Comparison of ENCODE assay signal across 22 cellular contexts in the genomic region with DNA sequence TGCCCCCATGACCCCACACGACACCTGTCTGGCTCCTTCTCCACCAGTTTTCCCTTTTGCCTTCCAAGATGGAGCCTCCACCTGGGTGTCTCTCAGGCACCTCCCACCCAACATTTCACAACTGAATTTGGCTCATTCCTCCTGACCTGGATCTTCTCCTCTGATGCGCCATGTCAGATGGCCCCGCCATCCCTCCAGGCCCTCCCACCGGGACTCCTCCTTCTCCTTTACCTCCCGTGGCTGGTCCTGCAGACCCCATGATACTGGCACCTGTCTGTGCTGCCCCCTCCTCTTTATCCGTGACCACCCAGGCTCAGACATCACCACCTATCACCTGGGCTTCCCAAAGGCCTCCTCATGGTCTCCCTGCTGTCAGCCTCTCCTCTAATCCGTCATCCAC. TPM values are rescaled to one million over a fixed set of nuclear protein-coding genes. Genes with fewer than 3 reads are reported as not detected.
"Had no signal": no experiment of that assay in that cellular context is flagged by ENCODE, and none has a peak within 500 bp of the region (broad histone marks: within the 10 kb centered on the region; RNA-seq: fewer than 3 reads in every experiment).

No MANE protein-coding gene starts in this region.

- ATAC-seq: effector memory CD8-positive, alpha-beta T cell; left lobe of liver; naive thymus-derived CD4-positive, alpha-beta T cell; psoas muscle; right cardiac atrium; stimulated activated effector memory CD8-positive, alpha-beta T cell treated with anti-CD3 and anti-CD28 coated beads, Interleukin-12 subunit alpha, Interleukin-12 subunit beta, amount 100 ng/mL, for 72 hours; stimulated activated naive CD8-positive, alpha-beta T cell treated with anti-CD3 and anti-CD28 coated beads, Interleukin-15, Interleukin-2, amounts not matched to agents 100 U/mL and 50 U/mL, for 24 hours had no signal

- H3K27ac Mint-ChIP-seq: effector memory CD8-positive, alpha-beta T cell; naive thymus-derived CD4-positive, alpha-beta T cell; neural progenitor cell; stimulated activated effector memory CD8-positive, alpha-beta T cell treated with anti-CD3 and anti-CD28 coated beads, Interleukin-12 subunit alpha, Interleukin-12 subunit beta, amount 100 ng/mL, for 72 hours had no signal

- DNase-seq: dermis blood vessel endothelial cell; effector memory CD8-positive, alpha-beta T cell; erythroblast; hypothalamus; kidney; mesendoderm; midbrain; naive thymus-derived CD4-positive, alpha-beta T cell; nucleus accumbens; ovary; psoas muscle; right cardiac atrium; sigmoid colon; stimulated activated CD4-positive, alpha-beta T cell treated with anti-CD3 and anti-CD28 coated beads, Interleukin-2, amount 100 ng/mL, for 24 hours; stimulated activated CD4-positive, alpha-beta T cell treated with anti-CD3 and anti-CD28 coated beads, Interleukin-4, amount 100 ng/mL, for 24 hours; stimulated activated naive CD8-positive, alpha-beta T cell treated with anti-CD3 and anti-CD28 coated beads, Interleukin-15, Interleukin-2, amounts not matched to agents 100 U/mL and 50 U/mL, for 24 hours; substantia nigra; testis; tibial artery had no signal

- H3K4me3 Mint-ChIP-seq: effector memory CD8-positive, alpha-beta T cell; naive thymus-derived CD4-positive, alpha-beta T cell; neural progenitor cell; stimulated activated effector memory CD8-positive, alpha-beta T cell treated with anti-CD3 and anti-CD28 coated beads, Interleukin-12 subunit alpha, Interleukin-12 subunit beta, amount 100 ng/mL, for 72 hours had no signal

- H3K36me3 Mint-ChIP-seq: naive thymus-derived CD4-positive, alpha-beta T cell; neural progenitor cell; stimulated activated effector memory CD8-positive, alpha-beta T cell treated with anti-CD3 and anti-CD28 coated beads, Interleukin-12 subunit alpha, Interleukin-12 subunit beta, amount 100 ng/mL, for 72 hours had no signal

- H3K9me3 Mint-ChIP-seq: effector memory CD8-positive, alpha-beta T cell; stimulated activated effector memory CD8-positive, alpha-beta T cell treated with anti-CD3 and anti-CD28 coated beads, Interleukin-12 subunit alpha, Interleukin-12 subunit beta, amount 100 ng/mL, for 72 hours had no signal

RNA-seq across cellular contexts. Expression of gene TRPV3, which starts 4.7 kb away (rescaled TPM):
- total RNA-seq: dermis blood vessel endothelial cell had no signal
